ENCODE assay signal across 8 cellular contexts in the genomic region with DNA sequence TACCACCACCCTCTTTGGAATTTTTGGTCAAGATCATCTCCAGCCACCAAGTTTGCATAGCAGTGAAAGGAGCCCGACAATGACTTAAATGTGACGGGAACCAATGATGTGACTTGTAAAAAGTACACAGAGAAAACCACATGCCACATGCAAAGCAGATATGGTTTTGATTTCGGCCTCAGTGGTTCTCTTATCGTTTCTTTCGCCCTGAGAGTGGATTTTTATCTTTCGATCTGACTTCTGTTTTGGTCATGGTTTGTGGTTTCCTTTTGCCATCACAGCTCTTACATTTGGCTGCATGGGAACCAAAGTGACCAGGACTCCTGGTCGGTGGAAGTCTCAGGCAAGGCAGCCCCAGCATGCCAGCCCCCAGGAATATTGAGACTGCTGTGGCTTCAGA. TPM values are rescaled to one million over a fixed set of nuclear protein-coding genes. Genes with fewer than 3 reads are reported as not detected.
A peak's percentile ranks its signal among the peaks of the same experiment; 100 is the strongest.
DNase-seq lines count a peak whose midpoint lies in the region; ATAC-seq and TF ChIP-seq lines count a peak whose summit lies in the region.

No MANE protein-coding gene starts in this region.

- peak; percentile 98 for ATAC-seq in GM21529 (IDR thresholded peaks at IDR 0.05; ENCODE audit: unreplicated experiment)
- ATAC-seq in omental fat pad (ENCODE audit: low FRiP score): no peak

- H2AFZ ChIP-seq in Karpas-422 (ENCODE audit: low read length): no peak overlapping the region

- no peaks in the 10 kb centered on the region for H3K9me3 ChIP-seq in Karpas-422 (ENCODE audit: low read length)

- no peak overlapping the region for H3K4me2 ChIP-seq in Karpas-422 (ENCODE audit: low read depth, low read length, poor library complexity, severe bottlenecking)

- no peak overlapping the region for H3K9ac ChIP-seq in Karpas-422 (ENCODE audit: low read length)

- no peaks in the 10 kb centered on the region for H3K27me3 ChIP-seq in Karpas-422 (ENCODE audit: low read length)

- H3K36me3 ChIP-seq in Karpas-422 (ENCODE audit: insufficient read depth, low read length): no peaks in the 10 kb centered on the region

- no peak overlapping the region for H3K27ac ChIP-seq in Karpas-422 (ENCODE audit: low read length)
- H3K27ac ChIP-seq in substantia nigra (ENCODE audit: low read depth, low read length, poor library complexity, severe bottlenecking): no peak overlapping the region

- DNase-seq in GM13977 (ENCODE audit: low spot score): peak; percentile 55
- DNase-seq in Jurkat, Clone E6-1 (ENCODE audit: low read depth, low spot score): peak; percentile 74
- peak; percentile 64 for DNase-seq in fibroblast of villous mesenchyme (ENCODE audit: low read depth)
- no peak for DNase-seq in omental fat pad (ENCODE audit: low spot score)
- DNase-seq in Karpas-422: no peak
- no peak for DNase-seq in KG1 (lab: John Stamatoyannopoulos, UW)
- no peak for DNase-seq in substantia nigra (lab: John Stamatoyannopoulos, UW)

- in situ Hi-C loops in GM13977 (cut with MboI; ENCODE audit: low pct_unique_long_range_greater_than_20kb, low sequenced_read_pairs, unreplicated experiment): no loop called here

- no peak overlapping the region for H3K4me3 ChIP-seq in Jurkat, Clone E6-1 (ENCODE audit: low read length)
- H3K4me3 ChIP-seq in fibroblast of villous mesenchyme (ENCODE audit: low read depth, low read length) (no peak overlapping the region), Karpas-422 (ENCODE audit: low read length) (no peak overlapping the region)

- no peaks in the 10 kb centered on the region for H4K20me1 ChIP-seq in Karpas-422 (ENCODE audit: insufficient read depth, low read depth, low read length)

- H3K4me1 ChIP-seq in Karpas-422 (ENCODE audit: low read length): peaks cover 8% of the 10 kb centered on the region

- TF ChIP-seq CTCF in GM13977 (IDR thresholded peaks at IDR 0.05; ENCODE audit: extremely low read depth, insufficient read depth, missing control alignments) (no peak), fibroblast of villous mesenchyme (IDR thresholded peaks at IDR 0.05; ENCODE audit: insufficient read depth, low read depth, low read length) (no peak), omental fat pad (IDR thresholded peaks at IDR 0.05) (no peak)

- H3K9me2 ChIP-seq in Karpas-422 (replicated peaks; ENCODE audit: insufficient read depth, low read length): no peaks in the 10 kb centered on the region

- H3K79me2 ChIP-seq in Karpas-422 (ENCODE audit: low read length): no peaks in the 10 kb centered on the region

RNA-seq across cellular contexts. Expression of a gene that starts 31.5 kb away (rescaled TPM):
- 10.9 TPM for polyA plus RNA-seq in Jurkat, Clone E6-1 (2012; ENCODE audit: insufficient read depth, insufficient read length)
- total RNA-seq in fibroblast of villous mesenchyme (7.1 and 12.5 TPM in 2 replicates), omental fat pad (10 to 100 TPM; 22.5 to 30.6 (median 28.5) TPM)
- 0.07 TPM in 1 of 2 replicates, not detected in the other for total RNA-seq in Karpas-422 (2014; rRNA removed; shearing (Covaris generic); ENCODE audit: low replicate concordance)

Comparison
In these comparisons a context has a peak if more than half of its experiments do, and no peak if none do; other contexts are left out.
1. DNase-seq: peak in GM13977 (single experiment), Jurkat, Clone E6-1 (single experiment) and fibroblast of villous mesenchyme (single experiment); none in omental fat pad (single experiment), Karpas-422 (single experiment), KG1 (single experiment) and substantia nigra (0 of 49).